Comparison of ENCODE assay signal across 1 cellular context in genomic region chr16:11862489-11862888, GRCh38.
A peak's percentile ranks its signal among the peaks of the same experiment; 100 is the strongest.
TF ChIP-seq lines count a peak whose summit lies in the region.

No MANE protein-coding gene starts in this region.

TF ChIP-seq in HepG2, 621 proteins besides CTCF, POLR2A, EP300 and RAD21:
- no peak for TF ChIP-seq SETDB1 (CRISPR knock-in tag; IDR thresholded peaks at IDR 0.05; ENCODE audit: borderline replicate concordance)
- TF ChIP-seq ZBTB3 (CRISPR knock-in tag; IDR thresholded peaks at IDR 0.05; ENCODE audit: borderline replicate concordance, low read depth), result no peak
- TF ChIP-seq ZNF512 (CRISPR knock-in tag; IDR thresholded peaks at IDR 0.05), result no peak
- no peak for TF ChIP-seq CBX5 (CRISPR knock-in tag; IDR thresholded peaks at IDR 0.05; ENCODE audit: borderline replicate concordance)
- TF ChIP-seq MAFF (IDR thresholded peaks at IDR 0.05; ENCODE audit: low read depth, low read length), result peak; percentile 69
- peak; percentile 62 to 65 for TF ChIP-seq MAFK (conservative IDR thresholded peaks at IDR 0.05 in 1 of 2, IDR thresholded peaks at IDR 0.05 in 1 of 2; ENCODE audit: low read length in 2 of 2)
- no peak for TF ChIP-seq ZNF629 (CRISPR knock-in tag; conservative IDR thresholded peaks at IDR 0.05)
